ENCODE assay signal across 9 cellular contexts in genomic region chr5:119255571-119256356, GRCh38.
DNase-seq lines count a peak whose midpoint lies in the region; ATAC-seq and TF ChIP-seq lines count a peak whose summit lies in the region.
"Had no signal": no experiment of that assay in that cellular context is flagged by ENCODE, and none has a peak within 500 bp of the region (broad histone marks: within the 10 kb centered on the region; RNA-seq: fewer than 3 reads in every experiment).

No MANE protein-coding gene starts in this region.

- 90% methylated on average over 4 of the region's 5 CpGs for WGBS in SK-N-SH (ENCODE audit: low lambda C conversion rate)
- 98% methylated on average over 5 of the region's 5 CpGs for WGBS in mesenchymal stem cell

- H3K9ac ChIP-seq in SK-N-SH: no peak overlapping the region
- H3K9ac ChIP-seq in mesenchymal stem cell (ENCODE audit: low read length): no peak overlapping the region

- H3K4me3 ChIP-seq in HFF-Myc (replicated peaks; ENCODE audit: low read depth, low read length) (no peak overlapping the region), SK-N-SH (ENCODE audit: low read depth in 2 of 2, low read length in 1 of 2) (no peak overlapping the region), mesenchymal stem cell (ENCODE audit: insufficient read depth in 1 of 2, low read depth in 1 of 2, low read length in 2 of 2) (peak overlapping the region in 1 of 2 experiments; percentile 24)
- H3K4me3 ChIP-seq: skin epidermis had no signal

- H4K8ac ChIP-seq in mesenchymal stem cell (ENCODE audit: low read length): no peak overlapping the region

- H3K4me1 ChIP-seq in SK-N-SH (ENCODE audit: control insufficient read depth in 1 of 2, insufficient read depth in 2 of 2, low read depth in 1 of 2, low read length in 1 of 2): no peaks in the 10 kb centered on the region
- H3K4me1 ChIP-seq in mesenchymal stem cell (ENCODE audit: control insufficient read depth, insufficient read depth, low read depth, low read length): no peaks in the 10 kb centered on the region

- H2BK120ac ChIP-seq in mesenchymal stem cell (ENCODE audit: low read depth, low read length): no peak overlapping the region

- H3K4me2 ChIP-seq in SK-N-SH (no peak overlapping the region), mesenchymal stem cell (ENCODE audit: low read length, poor library complexity, severe bottlenecking) (no peak overlapping the region)

- no peak overlapping the region for H3K23ac ChIP-seq in mesenchymal stem cell (ENCODE audit: low read length in 2 of 2)

- no peak overlapping the region for H4K91ac ChIP-seq in mesenchymal stem cell (ENCODE audit: low read length)

- no peak overlapping the region for H2BK5ac ChIP-seq in mesenchymal stem cell (ENCODE audit: low read depth, low read length, poor library complexity, severe bottlenecking)

- no peaks in the 10 kb centered on the region for H3F3A ChIP-seq in SK-N-SH (replicated peaks; ENCODE audit: insufficient read depth)

- H3K9me3 ChIP-seq in SK-N-SH (no peaks in the 10 kb centered on the region; the same call in 1 of the 2 replicates), mesenchymal stem cell (ENCODE audit: control insufficient read depth, low read length) (peaks cover 66% of the 10 kb centered on the region)

- no peaks in the 10 kb centered on the region for H4K20me1 ChIP-seq in SK-N-SH (ENCODE audit: insufficient read depth)

- H3K36me3 ChIP-seq in SK-N-SH (replicated peaks in 1 of 2; ENCODE audit: control insufficient read depth in 1 of 2, insufficient read depth in 2 of 2, low read length in 1 of 2) (peaks cover 7 to 9% of the 10 kb centered on the region in 2 experiments), mesenchymal stem cell (ENCODE audit: control insufficient read depth in 1 of 2, insufficient read depth in 2 of 2, low read depth in 1 of 2, low read length in 2 of 2) (peaks cover 7 to 20% of the 10 kb centered on the region in 2 experiments)

- TF ChIP-seq EP300 in SK-N-SH (IDR thresholded peaks at IDR 0.05; ENCODE audit: borderline replicate concordance in 1 of 2, low read depth in 1 of 2, low read length in 1 of 2): no peak

- H3K79me1 ChIP-seq in mesenchymal stem cell (replicated peaks; ENCODE audit: low read length, poor library complexity, severe bottlenecking): no peaks in the 10 kb centered on the region

- H3K79me2 ChIP-seq in SK-N-SH (ENCODE audit: insufficient read depth): no peaks in the 10 kb centered on the region

- H3K27ac ChIP-seq in SK-N-SH (ENCODE audit: low read depth in 2 of 2, low read length in 1 of 2) (no peak overlapping the region), mesenchymal stem cell (ENCODE audit: low read length, poor library complexity, severe bottlenecking) (no peak overlapping the region)
- H3K27ac ChIP-seq: skin epidermis had no signal

- TF ChIP-seq CTCF in HFF-Myc (IDR thresholded peaks at IDR 0.05; ENCODE audit: low read depth, low read length, missing control alignments): peak; percentile 30
- peak; percentile 28; the same call in 1 of the 2 replicates for TF ChIP-seq CTCF in SK-N-SH (IDR thresholded peaks at IDR 0.05)

- no peak overlapping the region for H2BK12ac ChIP-seq in mesenchymal stem cell (ENCODE audit: low read length in 2 of 2)

- H3K4ac ChIP-seq in mesenchymal stem cell (ENCODE audit: low read depth in 1 of 2, low read length in 2 of 2): no peak overlapping the region

- H3K27me3 ChIP-seq in SK-N-SH (ENCODE audit: insufficient read depth) (no peaks in the 10 kb centered on the region), mesenchymal stem cell (ENCODE audit: control insufficient read depth in 1 of 2, insufficient read depth in 1 of 2, low read length in 2 of 2) (no peaks in the 10 kb centered on the region)

- no peak overlapping the region for H3K14ac ChIP-seq in mesenchymal stem cell (ENCODE audit: low read length in 2 of 2)

- peak; percentile 35 for TF ChIP-seq RAD21 in SK-N-SH (IDR thresholded peaks at IDR 0.05; ENCODE audit: low read length)

- ATAC-seq in HG03432 (IDR thresholded peaks at IDR 0.05; ENCODE audit: unreplicated experiment) (no peak), HG03159 (IDR thresholded peaks at IDR 0.05; ENCODE audit: unreplicated experiment) (no peak)

- DNase-seq in DMS53 treated with DMSO at 0.1 percent for 48 hours (lab: John Stamatoyannopoulos, UW; ENCODE audit: unreplicated experiment) (peak; percentile 20), HFF-Myc (ENCODE audit: extremely low read depth, low read depth) (no peak), SK-N-SH (no peak), islet precursor cell (peak; percentile 52), NCI-H2107 (lab: John Stamatoyannopoulos, UW) (no peak), mesenchymal stem cell (no peak)

- no peaks in the 10 kb centered on the region for H3K9me2 ChIP-seq in SK-N-SH

- no peak overlapping the region for H2BK15ac ChIP-seq in mesenchymal stem cell (ENCODE audit: low read depth, poor library complexity, severe bottlenecking)

- H3K18ac ChIP-seq in mesenchymal stem cell (ENCODE audit: low read depth in 1 of 2, low read length in 2 of 2): no peak overlapping the region

- CTCF ChIA-PET in SK-N-SH (lab: Yijun Ruan, JAX): interaction anchor here (0.8 to 3.6 kb wide), 4 partner anchors 19 to 267 kb away, joined by 3 to 13 read pairs (median 3); partner anchors contain the start of gene DTWD2

- no peak overlapping the region for H2AK5ac ChIP-seq in mesenchymal stem cell (ENCODE audit: low read length, severe bottlenecking)

- POLR2A ChIA-PET in SK-N-SH (lab: Yijun Ruan, JAX): interaction anchor here (1.3 kb wide), 1 partner anchor 12 kb away, joined by 3 read pairs; no protein-coding TSS in a partner anchor

- H2AFZ ChIP-seq in SK-N-SH (ENCODE audit: low read depth) (no peak overlapping the region), mesenchymal stem cell (ENCODE audit: low read depth, low read length) (no peak overlapping the region)

TF ChIP-seq in SK-N-SH, 30 proteins besides CTCF, POLR2A, EP300 and RAD21:
- no peak for TF ChIP-seq MAX (IDR thresholded peaks at IDR 0.05; ENCODE audit: low read depth)
- no peak for TF ChIP-seq MEF2A (IDR thresholded peaks at IDR 0.05; ENCODE audit: borderline replicate concordance, low read depth)
- TF ChIP-seq CHD2 (IDR thresholded peaks at IDR 0.05; ENCODE audit: low read length, partially characterized antibody): no peak
- no peak for TF ChIP-seq JUND (IDR thresholded peaks at IDR 0.05)
- TF ChIP-seq TAF1 (IDR thresholded peaks at IDR 0.05; ENCODE audit: borderline replicate concordance, low read depth, low read length): no peak
- TF ChIP-seq ELF1 (IDR thresholded peaks at IDR 0.05): no peak
- TF ChIP-seq TCF12 (IDR thresholded peaks at IDR 0.05): no peak
- TF ChIP-seq EZH2phosphoT487 (IDR thresholded peaks at IDR 0.05; ENCODE audit: borderline replicate concordance, low read depth): no peak
- TF ChIP-seq IRF3 (IDR thresholded peaks at IDR 0.05; ENCODE audit: low read depth, low read length): no peak
- no peak for TF ChIP-seq FOSL2 (IDR thresholded peaks at IDR 0.05; ENCODE audit: borderline replicate concordance, low read depth)
- no peak for TF ChIP-seq REST (IDR thresholded peaks at IDR 0.05; ENCODE audit: low read depth, low read length)
- no peak for TF ChIP-seq YY1 (IDR thresholded peaks at IDR 0.05; ENCODE audit: low read depth)
- no peak for TF ChIP-seq FOXM1 (IDR thresholded peaks at IDR 0.05; ENCODE audit: low read depth)
- no peak for TF ChIP-seq GATA2 (CRISPR knock-in tag; IDR thresholded peaks at IDR 0.05)

Comparison
In these comparisons a context has a peak if more than half of its experiments do, and no peak if none do; other contexts are left out.
1. DNase-seq: peak in DMS53 treated with DMSO at 0.1 percent for 48 hours (single experiment) and islet precursor cell (single experiment); none in HFF-Myc (single experiment), SK-N-SH (single experiment), NCI-H2107 (single experiment) and mesenchymal stem cell (single experiment).